Comparison of ENCODE assay signal across 1 cellular context in the genomic region with DNA sequence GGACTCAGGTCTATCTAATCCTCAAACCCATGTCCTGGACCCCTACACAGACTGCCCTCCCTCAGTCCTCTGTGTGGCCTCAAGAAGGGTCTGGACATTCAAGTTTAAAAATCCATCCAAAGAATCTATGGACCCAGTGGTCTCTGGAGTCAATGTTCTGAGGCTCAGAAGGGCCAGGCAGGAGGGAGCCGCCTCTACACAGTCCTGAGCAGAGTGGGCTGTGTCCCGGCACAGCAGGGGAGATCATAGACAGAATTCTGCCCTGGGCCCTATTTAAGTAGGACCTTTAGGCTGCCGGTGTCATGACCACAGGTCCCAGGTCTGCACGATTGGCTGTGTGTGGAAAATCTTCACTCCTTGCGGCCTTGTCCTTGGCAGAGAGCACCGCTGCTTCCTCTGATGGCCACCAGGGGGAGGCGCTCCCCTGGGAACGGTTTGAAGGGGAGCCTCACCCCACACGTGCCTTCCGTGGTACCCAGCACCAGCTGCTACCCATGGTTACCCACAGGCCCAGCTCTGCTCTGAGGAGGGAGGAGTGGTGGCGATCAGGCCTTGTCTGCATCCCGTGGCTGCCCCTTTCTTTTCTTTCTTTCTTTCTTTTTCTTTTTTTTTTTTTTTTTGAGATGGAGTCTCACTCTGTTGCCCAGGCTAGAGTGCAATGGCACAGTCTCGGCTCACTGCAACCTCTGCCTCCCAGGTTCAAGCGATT.
A peak's percentile ranks its signal among the peaks of the same experiment; 100 is the strongest.
TF ChIP-seq lines count a peak whose summit lies in the region.

No MANE protein-coding gene starts in this region.

TF ChIP-seq in HepG2, 621 proteins besides CTCF, POLR2A, EP300 and RAD21 (continues in another document):
- 0 out of 2 replicates have a peak, but pooled peaks have one; percentile 49 for TF ChIP-seq FOXC1 (CRISPR knock-in tag; IDR thresholded peaks at IDR 0.05; ENCODE audit: borderline replicate concordance)
- peak; percentile 79 for TF ChIP-seq XRCC5 (optimal IDR thresholded peaks at IDR 0.05; ENCODE audit: low read length)
- TF ChIP-seq ATF1 (CRISPR knock-in tag; IDR thresholded peaks at IDR 0.05) = no peak
- TF ChIP-seq ZNF432 (CRISPR knock-in tag; IDR thresholded peaks at IDR 0.05; ENCODE audit: borderline replicate concordance) = no peak
- TF ChIP-seq, protein P1, sequence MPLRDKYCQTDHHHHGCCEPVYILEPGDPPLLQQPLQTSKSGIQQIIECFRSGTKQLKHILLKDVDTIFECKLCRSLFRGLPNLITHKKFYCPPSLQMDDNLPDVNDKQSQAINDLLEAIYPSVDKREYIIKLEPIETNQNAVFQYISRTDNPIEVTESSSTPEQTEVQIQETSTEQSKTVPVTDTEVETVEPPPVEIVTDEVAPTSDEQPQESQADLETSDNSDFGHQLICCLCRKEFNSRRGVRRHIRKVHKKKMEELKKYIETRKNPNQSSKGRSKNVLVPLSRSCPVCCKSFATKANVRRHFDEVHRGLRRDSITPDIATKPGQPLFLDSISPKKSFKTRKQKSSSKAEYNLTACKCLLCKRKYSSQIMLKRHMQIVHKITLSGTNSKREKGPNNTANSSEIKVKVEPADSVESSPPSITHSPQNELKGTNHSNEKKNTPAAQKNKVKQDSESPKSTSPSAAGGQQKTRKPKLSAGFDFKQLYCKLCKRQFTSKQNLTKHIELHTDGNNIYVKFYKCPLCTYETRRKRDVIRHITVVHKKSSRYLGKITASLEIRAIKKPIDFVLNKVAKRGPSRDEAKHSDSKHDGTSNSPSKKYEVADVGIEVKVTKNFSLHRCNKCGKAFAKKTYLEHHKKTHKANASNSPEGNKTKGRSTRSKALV (CRISPR knock-in tag; IDR thresholded peaks at IDR 0.05) = no peak
- TF ChIP-seq SP140L (CRISPR knock-in tag; IDR thresholded peaks at IDR 0.05; ENCODE audit: borderline replicate concordance) = no peak
- TF ChIP-seq, protein P2, sequence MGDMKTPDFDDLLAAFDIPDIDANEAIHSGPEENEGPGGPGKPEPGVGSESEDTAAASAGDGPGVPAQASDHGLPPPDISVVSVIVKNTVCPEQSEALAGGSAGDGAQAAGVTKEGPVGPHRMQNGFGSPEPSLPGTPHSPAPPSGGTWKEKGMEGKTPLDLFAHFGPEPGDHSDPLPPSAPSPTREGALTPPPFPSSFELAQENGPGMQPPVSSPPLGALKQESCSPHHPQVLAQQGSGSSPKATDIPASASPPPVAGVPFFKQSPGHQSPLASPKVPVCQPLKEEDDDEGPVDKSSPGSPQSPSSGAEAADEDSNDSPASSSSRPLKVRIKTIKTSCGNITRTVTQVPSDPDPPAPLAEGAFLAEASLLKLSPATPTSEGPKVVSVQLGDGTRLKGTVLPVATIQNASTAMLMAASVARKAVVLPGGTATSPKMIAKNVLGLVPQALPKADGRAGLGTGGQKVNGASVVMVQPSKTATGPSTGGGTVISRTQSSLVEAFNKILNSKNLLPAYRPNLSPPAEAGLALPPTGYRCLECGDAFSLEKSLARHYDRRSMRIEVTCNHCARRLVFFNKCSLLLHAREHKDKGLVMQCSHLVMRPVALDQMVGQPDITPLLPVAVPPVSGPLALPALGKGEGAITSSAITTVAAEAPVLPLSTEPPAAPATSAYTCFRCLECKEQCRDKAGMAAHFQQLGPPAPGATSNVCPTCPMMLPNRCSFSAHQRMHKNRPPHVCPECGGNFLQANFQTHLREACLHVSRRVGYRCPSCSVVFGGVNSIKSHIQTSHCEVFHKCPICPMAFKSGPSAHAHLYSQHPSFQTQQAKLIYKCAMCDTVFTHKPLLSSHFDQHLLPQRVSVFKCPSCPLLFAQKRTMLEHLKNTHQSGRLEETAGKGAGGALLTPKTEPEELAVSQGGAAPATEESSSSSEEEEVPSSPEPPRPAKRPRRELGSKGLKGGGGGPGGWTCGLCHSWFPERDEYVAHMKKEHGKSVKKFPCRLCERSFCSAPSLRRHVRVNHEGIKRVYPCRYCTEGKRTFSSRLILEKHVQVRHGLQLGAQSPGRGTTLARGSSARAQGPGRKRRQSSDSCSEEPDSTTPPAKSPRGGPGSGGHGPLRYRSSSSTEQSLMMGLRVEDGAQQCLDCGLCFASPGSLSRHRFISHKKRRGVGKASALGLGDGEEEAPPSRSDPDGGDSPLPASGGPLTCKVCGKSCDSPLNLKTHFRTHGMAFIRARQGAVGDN (CRISPR knock-in tag; IDR thresholded peaks at IDR 0.05) = peak; percentile 53
- TF ChIP-seq ZNF143 (CRISPR knock-in tag; IDR thresholded peaks at IDR 0.05) = no peak
- no peak for TF ChIP-seq SP5 (CRISPR knock-in tag; IDR thresholded peaks at IDR 0.05; ENCODE audit: borderline replicate concordance, low read depth)
- TF ChIP-seq MXD4 (CRISPR knock-in tag; IDR thresholded peaks at IDR 0.05) = peak; percentile 56; the same call in 1 of the 2 replicates
- TF ChIP-seq, protein P3, sequence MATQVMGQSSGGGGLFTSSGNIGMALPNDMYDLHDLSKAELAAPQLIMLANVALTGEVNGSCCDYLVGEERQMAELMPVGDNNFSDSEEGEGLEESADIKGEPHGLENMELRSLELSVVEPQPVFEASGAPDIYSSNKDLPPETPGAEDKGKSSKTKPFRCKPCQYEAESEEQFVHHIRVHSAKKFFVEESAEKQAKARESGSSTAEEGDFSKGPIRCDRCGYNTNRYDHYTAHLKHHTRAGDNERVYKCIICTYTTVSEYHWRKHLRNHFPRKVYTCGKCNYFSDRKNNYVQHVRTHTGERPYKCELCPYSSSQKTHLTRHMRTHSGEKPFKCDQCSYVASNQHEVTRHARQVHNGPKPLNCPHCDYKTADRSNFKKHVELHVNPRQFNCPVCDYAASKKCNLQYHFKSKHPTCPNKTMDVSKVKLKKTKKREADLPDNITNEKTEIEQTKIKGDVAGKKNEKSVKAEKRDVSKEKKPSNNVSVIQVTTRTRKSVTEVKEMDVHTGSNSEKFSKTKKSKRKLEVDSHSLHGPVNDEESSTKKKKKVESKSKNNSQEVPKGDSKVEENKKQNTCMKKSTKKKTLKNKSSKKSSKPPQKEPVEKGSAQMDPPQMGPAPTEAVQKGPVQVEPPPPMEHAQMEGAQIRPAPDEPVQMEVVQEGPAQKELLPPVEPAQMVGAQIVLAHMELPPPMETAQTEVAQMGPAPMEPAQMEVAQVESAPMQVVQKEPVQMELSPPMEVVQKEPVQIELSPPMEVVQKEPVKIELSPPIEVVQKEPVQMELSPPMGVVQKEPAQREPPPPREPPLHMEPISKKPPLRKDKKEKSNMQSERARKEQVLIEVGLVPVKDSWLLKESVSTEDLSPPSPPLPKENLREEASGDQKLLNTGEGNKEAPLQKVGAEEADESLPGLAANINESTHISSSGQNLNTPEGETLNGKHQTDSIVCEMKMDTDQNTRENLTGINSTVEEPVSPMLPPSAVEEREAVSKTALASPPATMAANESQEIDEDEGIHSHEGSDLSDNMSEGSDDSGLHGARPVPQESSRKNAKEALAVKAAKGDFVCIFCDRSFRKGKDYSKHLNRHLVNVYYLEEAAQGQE (IDR thresholded peaks at IDR 0.05; ENCODE audit: borderline replicate concordance in 1 of 2, low read depth in 1 of 2, low read length in 2 of 2) = no peak
- TF ChIP-seq FOXJ3 (CRISPR knock-in tag; IDR thresholded peaks at IDR 0.05; ENCODE audit: borderline replicate concordance) = no peak
- no peak for TF ChIP-seq CCAR2 (optimal IDR thresholded peaks at IDR 0.05; ENCODE audit: low read depth, low read length)
- no peak; the same call in 1 of the 2 replicates for TF ChIP-seq ZSCAN21 (CRISPR knock-in tag; IDR thresholded peaks at IDR 0.05; ENCODE audit: borderline replicate concordance)
- peak; percentile 63 for TF ChIP-seq ZFY (CRISPR knock-in tag; IDR thresholded peaks at IDR 0.05)
- no peak for TF ChIP-seq U2AF1 (optimal IDR thresholded peaks at IDR 0.05; ENCODE audit: low read depth, low read length)
- TF ChIP-seq NRL (CRISPR knock-in tag; IDR thresholded peaks at IDR 0.05; ENCODE audit: borderline replicate concordance) = 0 out of 2 replicates have a peak, but pooled peaks have one; percentile 19
- 0 out of 2 replicates have a peak, but pooled peaks have one; percentile 14 for TF ChIP-seq SP4 (CRISPR knock-in tag; IDR thresholded peaks at IDR 0.05)
- TF ChIP-seq STAG1 (CRISPR knock-in tag; IDR thresholded peaks at IDR 0.05) = peak; percentile 74
- TF ChIP-seq, protein P4, sequence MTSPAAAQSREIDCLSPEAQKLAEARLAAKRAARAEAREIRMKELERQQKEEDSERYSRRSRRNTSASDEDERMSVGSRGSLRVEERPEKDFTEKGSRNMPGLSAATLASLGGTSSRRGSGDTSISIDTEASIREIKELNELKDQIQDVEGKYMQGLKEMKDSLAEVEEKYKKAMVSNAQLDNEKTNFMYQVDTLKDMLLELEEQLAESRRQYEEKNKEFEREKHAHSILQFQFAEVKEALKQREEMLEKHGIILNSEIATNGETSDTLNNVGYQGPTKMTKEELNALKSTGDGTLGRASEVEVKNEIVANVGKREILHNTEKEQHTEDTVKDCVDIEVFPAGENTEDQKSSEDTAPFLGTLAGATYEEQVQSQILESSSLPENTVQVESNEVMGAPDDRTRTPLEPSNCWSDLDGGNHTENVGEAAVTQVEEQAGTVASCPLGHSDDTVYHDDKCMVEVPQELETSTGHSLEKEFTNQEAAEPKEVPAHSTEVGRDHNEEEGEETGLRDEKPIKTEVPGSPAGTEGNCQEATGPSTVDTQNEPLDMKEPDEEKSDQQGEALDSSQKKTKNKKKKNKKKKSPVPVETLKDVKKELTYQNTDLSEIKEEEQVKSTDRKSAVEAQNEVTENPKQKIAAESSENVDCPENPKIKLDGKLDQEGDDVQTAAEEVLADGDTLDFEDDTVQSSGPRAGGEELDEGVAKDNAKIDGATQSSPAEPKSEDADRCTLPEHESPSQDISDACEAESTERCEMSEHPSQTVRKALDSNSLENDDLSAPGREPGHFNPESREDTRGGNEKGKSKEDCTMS (CRISPR knock-in tag; conservative IDR thresholded peaks at IDR 0.05) = no peak
- TF ChIP-seq, protein P5, sequence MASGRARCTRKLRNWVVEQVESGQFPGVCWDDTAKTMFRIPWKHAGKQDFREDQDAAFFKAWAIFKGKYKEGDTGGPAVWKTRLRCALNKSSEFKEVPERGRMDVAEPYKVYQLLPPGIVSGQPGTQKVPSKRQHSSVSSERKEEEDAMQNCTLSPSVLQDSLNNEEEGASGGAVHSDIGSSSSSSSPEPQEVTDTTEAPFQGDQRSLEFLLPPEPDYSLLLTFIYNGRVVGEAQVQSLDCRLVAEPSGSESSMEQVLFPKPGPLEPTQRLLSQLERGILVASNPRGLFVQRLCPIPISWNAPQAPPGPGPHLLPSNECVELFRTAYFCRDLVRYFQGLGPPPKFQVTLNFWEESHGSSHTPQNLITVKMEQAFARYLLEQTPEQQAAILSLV (CRISPR knock-in tag; IDR thresholded peaks at IDR 0.05; ENCODE audit: borderline replicate concordance) = 0 out of 2 replicates have a peak, but pooled peaks have one; percentile 14
- TF ChIP-seq, protein P6, sequence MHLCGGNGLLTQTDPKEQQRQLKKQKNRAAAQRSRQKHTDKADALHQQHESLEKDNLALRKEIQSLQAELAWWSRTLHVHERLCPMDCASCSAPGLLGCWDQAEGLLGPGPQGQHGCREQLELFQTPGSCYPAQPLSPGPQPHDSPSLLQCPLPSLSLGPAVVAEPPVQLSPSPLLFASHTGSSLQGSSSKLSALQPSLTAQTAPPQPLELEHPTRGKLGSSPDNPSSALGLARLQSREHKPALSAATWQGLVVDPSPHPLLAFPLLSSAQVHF (CRISPR knock-in tag; IDR thresholded peaks at IDR 0.05) = no peak
- TF ChIP-seq, protein P7, sequence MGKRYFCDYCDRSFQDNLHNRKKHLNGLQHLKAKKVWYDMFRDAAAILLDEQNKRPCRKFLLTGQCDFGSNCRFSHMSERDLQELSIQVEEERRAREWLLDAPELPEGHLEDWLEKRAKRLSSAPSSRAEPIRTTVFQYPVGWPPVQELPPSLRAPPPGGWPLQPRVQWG (CRISPR knock-in tag; IDR thresholded peaks at IDR 0.05; ENCODE audit: borderline replicate concordance, low read depth) = no peak
- peak; percentile 72; the same call in 1 of the 2 replicates for TF ChIP-seq MYC (CRISPR knock-in tag; IDR thresholded peaks at IDR 0.05; ENCODE audit: borderline replicate concordance)
- TF ChIP-seq ZNF672 (CRISPR knock-in tag; IDR thresholded peaks at IDR 0.05) = no peak
- no peak for TF ChIP-seq KDM5A (IDR thresholded peaks at IDR 0.05; ENCODE audit: borderline replicate concordance, low read length)
- no peak for TF ChIP-seq ZBTB20 (CRISPR knock-in tag; IDR thresholded peaks at IDR 0.05; ENCODE audit: borderline replicate concordance, low read depth)
- TF ChIP-seq GABPB1 (CRISPR knock-in tag; IDR thresholded peaks at IDR 0.05) = peak; percentile 35; the same call in 1 of the 2 replicates
- TF ChIP-seq SALL1 (CRISPR knock-in tag; IDR thresholded peaks at IDR 0.05) = peak; percentile 24; the same call in 1 of the 2 replicates
- no peak for TF ChIP-seq CREB1 (IDR thresholded peaks at IDR 0.05)
- TF ChIP-seq CREB1 (CRISPR knock-in tag; IDR thresholded peaks at IDR 0.05) = no peak
- TF ChIP-seq, protein P8, sequence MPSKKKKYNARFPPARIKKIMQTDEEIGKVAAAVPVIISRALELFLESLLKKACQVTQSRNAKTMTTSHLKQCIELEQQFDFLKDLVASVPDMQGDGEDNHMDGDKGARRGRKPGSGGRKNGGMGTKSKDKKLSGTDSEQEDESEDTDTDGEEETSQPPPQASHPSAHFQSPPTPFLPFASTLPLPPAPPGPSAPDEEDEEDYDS (CRISPR knock-in tag; IDR thresholded peaks at IDR 0.05) = 0 out of 2 replicates have a peak, but pooled peaks have one; percentile 22
- TF ChIP-seq TEAD3 (CRISPR knock-in tag; optimal IDR thresholded peaks at IDR 0.05; ENCODE audit: borderline replicate concordance) = peak; percentile 22
- no peak for TF ChIP-seq ZNF781 (CRISPR knock-in tag; IDR thresholded peaks at IDR 0.05; ENCODE audit: borderline replicate concordance, not compliant biosample characterization)
- TF ChIP-seq, protein P9, sequence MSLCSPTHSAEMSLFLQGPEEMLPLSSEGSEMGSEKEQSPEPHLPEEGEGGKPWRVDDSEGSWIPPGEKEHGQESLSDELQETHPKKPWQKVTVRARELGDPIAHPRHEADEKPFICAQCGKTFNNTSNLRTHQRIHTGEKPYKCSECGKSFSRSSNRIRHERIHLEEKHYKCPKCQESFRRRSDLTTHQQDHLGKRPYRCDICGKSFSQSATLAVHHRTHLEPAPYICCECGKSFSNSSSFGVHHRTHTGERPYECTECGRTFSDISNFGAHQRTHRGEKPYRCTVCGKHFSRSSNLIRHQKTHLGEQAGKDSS (CRISPR knock-in tag; IDR thresholded peaks at IDR 0.05; ENCODE audit: borderline replicate concordance, low read depth) = 0 out of 2 replicates have a peak, but pooled peaks have one; percentile 40
- TF ChIP-seq ZNF292 (CRISPR knock-in tag; IDR thresholded peaks at IDR 0.05; ENCODE audit: borderline replicate concordance, low read depth) = 0 out of 2 replicates have a peak, but pooled peaks have one; percentile 26
- TF ChIP-seq FLYWCH1 (CRISPR knock-in tag; IDR thresholded peaks at IDR 0.05) = no peak
- TF ChIP-seq PHF8 (CRISPR knock-in tag; IDR thresholded peaks at IDR 0.05) = peak; percentile 22; the same call in 1 of the 2 replicates
- TF ChIP-seq, protein P10, sequence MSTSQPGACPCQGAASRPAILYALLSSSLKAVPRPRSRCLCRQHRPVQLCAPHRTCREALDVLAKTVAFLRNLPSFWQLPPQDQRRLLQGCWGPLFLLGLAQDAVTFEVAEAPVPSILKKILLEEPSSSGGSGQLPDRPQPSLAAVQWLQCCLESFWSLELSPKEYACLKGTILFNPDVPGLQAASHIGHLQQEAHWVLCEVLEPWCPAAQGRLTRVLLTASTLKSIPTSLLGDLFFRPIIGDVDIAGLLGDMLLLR (CRISPR knock-in tag; IDR thresholded peaks at IDR 0.05) = 0 out of 2 replicates have a peak, but pooled peaks have one; percentile 39
